In the genomic region with DNA sequence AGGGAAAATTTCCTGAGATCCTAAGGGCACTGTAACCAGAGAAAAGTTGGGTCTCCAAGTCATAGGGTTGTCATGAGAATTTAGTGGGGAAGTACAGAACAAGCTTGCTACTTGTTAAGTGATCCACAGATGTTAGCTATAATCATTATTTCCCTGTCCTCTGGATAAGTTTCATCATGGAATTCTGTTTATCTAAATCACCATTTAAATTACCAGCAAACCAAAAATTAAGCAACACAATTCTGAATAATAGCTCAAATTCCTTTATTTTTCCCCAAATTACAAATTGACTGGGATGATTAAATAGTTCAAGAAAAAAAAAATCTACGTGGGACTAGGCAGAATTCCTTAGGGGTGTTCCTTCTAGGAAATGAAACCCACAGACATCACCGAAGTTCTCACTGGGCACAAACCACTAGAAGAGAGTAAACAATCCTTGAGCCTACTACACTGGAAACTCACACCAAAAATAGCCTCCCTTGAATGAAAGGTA, we compare ENCODE assay signal across 14 cellular contexts.
DNase-seq lines count a peak whose midpoint lies in the region; ATAC-seq and TF ChIP-seq lines count a peak whose summit lies in the region.
"Had no signal": no experiment of that assay in that cellular context is flagged by ENCODE, and none has a peak within 500 bp of the region (broad histone marks: within the 10 kb centered on the region; RNA-seq: fewer than 3 reads in every experiment).

No MANE protein-coding gene starts in this region.

- H3K4me2 ChIP-seq in trophoblast cell (ENCODE audit: low read length) (no peak overlapping the region), OCI-LY7 (ENCODE audit: low read length) (no peak overlapping the region)
- H3K4me2 ChIP-seq: BLaER1 treated with 17β-estradiol and CSF1 and Interleukin-3, amounts not matched to agents 10 nM and 100 nM; neural progenitor cell had no signal

- no peak overlapping the region for H3K9ac ChIP-seq in trophoblast cell (ENCODE audit: low read length)
- H3K9ac ChIP-seq: BLaER1 treated with 17β-estradiol and CSF1 and Interleukin-3, amounts not matched to agents 10 nM and 100 nM; neural progenitor cell had no signal

- peaks cover 0 to 45% (median 4%) of the 10 kb centered on the region in 3 donors for H3K4me1 ChIP-seq in esophagus squamous epithelium
- H3K4me1 ChIP-seq in trophoblast cell (ENCODE audit: control insufficient read depth in 1 of 2, insufficient read depth in 2 of 2, low read length in 2 of 2) = peaks cover 6 to 15% of the 10 kb centered on the region in 2 experiments
- no peaks in the 10 kb centered on the region for H3K4me1 ChIP-seq in OCI-LY7 (ENCODE audit: insufficient read depth, low read length, poor library complexity, severe bottlenecking)
- H3K4me1 ChIP-seq: neural progenitor cell had no signal

- H3K14ac ChIP-seq in trophoblast cell (ENCODE audit: low read length) = no peak overlapping the region

- TF ChIP-seq POLR2A in esophagus squamous epithelium (IDR thresholded peaks at IDR 0.05) = no peak

- H3K9me3 ChIP-seq in esophagus squamous epithelium (no peaks in the 10 kb centered on the region), trophoblast cell (ENCODE audit: insufficient read depth, low read depth, low read length) (no peaks in the 10 kb centered on the region), OCI-LY7 (ENCODE audit: low read length) (no peaks in the 10 kb centered on the region)
- H3K9me3 ChIP-seq: BLaER1 treated with 17β-estradiol and CSF1 and Interleukin-3, amounts not matched to agents 10 nM and 100 nM; thoracic aorta had no signal

- H2BK5ac ChIP-seq in trophoblast cell (ENCODE audit: low read depth, low read length, poor library complexity) = no peak overlapping the region

- no peak overlapping the region for H4K91ac ChIP-seq in trophoblast cell (ENCODE audit: low read depth, low read length)

- 19 to 35% methylated on average over 2 of the region's 2 CpGs for WGBS in esophagus squamous epithelium, 2 donors
- no CpG with 5 or more reads among the region's 2 CpGs for WGBS in trophoblast cell (ENCODE audit: extremely low coverage, insufficient coverage, insufficient read length)

- H3K23ac ChIP-seq in trophoblast cell (ENCODE audit: low read length) = no peak overlapping the region

- H3K79me2 ChIP-seq in trophoblast cell (ENCODE audit: control insufficient read depth, insufficient read depth, low read length, poor library complexity) (peaks cover 2% of the 10 kb centered on the region), OCI-LY7 (ENCODE audit: insufficient read depth, low read depth, low read length) (no peaks in the 10 kb centered on the region)

- intact Hi-C loops in esophagus squamous epithelium (cut with DNase I) (no loop called here), OCI-LY7 (cut with micrococcal nuclease; ENCODE audit: unreplicated experiment) (no loop called here)

- H4K20me1 ChIP-seq in OCI-LY7 (ENCODE audit: insufficient read depth, low read length) = no peaks in the 10 kb centered on the region
- H4K20me1 ChIP-seq: BLaER1 treated with 17β-estradiol and CSF1 and Interleukin-3, amounts not matched to agents 10 nM and 100 nM had no signal

- H2AFZ ChIP-seq in trophoblast cell (ENCODE audit: insufficient read depth, low read length, poor library complexity) (no peak overlapping the region), OCI-LY7 (ENCODE audit: low read length) (no peak overlapping the region)
- H2AFZ ChIP-seq: neural progenitor cell had no signal

- H4K12ac ChIP-seq in trophoblast cell (ENCODE audit: low read depth, low read length) = no peak overlapping the region

- no peak for TF ChIP-seq CTCF in AG09309 (IDR thresholded peaks at IDR 0.05; ENCODE audit: control insufficient read depth, insufficient read depth, low read depth, low read length, missing control alignments)
- no peak for TF ChIP-seq CTCF in esophagus squamous epithelium (IDR thresholded peaks at IDR 0.05)
- TF ChIP-seq CTCF in OCI-LY7 (conservative IDR thresholded peaks at IDR 0.05; ENCODE audit: low read length) = no peak

- no peak overlapping the region for H2BK12ac ChIP-seq in trophoblast cell (ENCODE audit: low read length)

- peaks cover 0 to 7% (median 0%) of the 10 kb centered on the region in 4 donors for H3K27me3 ChIP-seq in esophagus squamous epithelium
- H3K27me3 ChIP-seq in trophoblast cell (ENCODE audit: insufficient read depth, low read length) = no peaks in the 10 kb centered on the region
- H3K27me3 ChIP-seq: BLaER1 treated with 17β-estradiol and CSF1 and Interleukin-3, amounts not matched to agents 10 nM and 100 nM; neural progenitor cell had no signal

- BruUV-seq in OCI-LY7 (replicated peaks; lab: Mats Ljungman, UMichigan) = no TSS peak

- DNase-seq in AG09309 (ENCODE audit: low read depth) = peak; percentile 87
- peak; percentile 33 for DNase-seq in HT1080 (ENCODE audit: low read depth)
- no peak for DNase-seq in esophagus squamous epithelium (lab: John Stamatoyannopoulos, UW)
- no peak for DNase-seq in trophoblast cell
- no peak for DNase-seq in NCI-H82 treated with DMSO at 0.1 percent for 48 hours (lab: John Stamatoyannopoulos, UW; ENCODE audit: unreplicated experiment)
- no peak for DNase-seq in OCI-LY7 (ENCODE audit: low spot score)
- DNase-seq in stimulated activated CD4-positive, alpha-beta T cell treated with anti-CD3 and anti-CD28 coated beads, Interleukin-4, amount 100 ng/mL, for 4 hours = no peak
- DNase-seq: activated naive CD4-positive, alpha-beta T cell treated with Interleukin-2 at 50 U/mL for 16 hours; NCI-H2081 treated with DMSO at 0.1 percent for 48 hours; stimulated activated CD4-positive, alpha-beta T cell treated with anti-CD3 and anti-CD28 coated beads, Interleukin-12 subunit alpha, Interleukin-12 subunit beta, amount 100 ng/mL, for 4 hours had no signal

- H3K27ac ChIP-seq in esophagus squamous epithelium = peak overlapping the region; percentile 4 to 76 (median 68)
- H3K27ac ChIP-seq in trophoblast cell (ENCODE audit: low read depth, low read length) = no peak overlapping the region
- H3K27ac ChIP-seq in OCI-LY7 (ENCODE audit: low read depth, low read length, poor library complexity, severe bottlenecking) = no peak overlapping the region
- H3K27ac ChIP-seq: BLaER1 treated with 17β-estradiol and CSF1 and Interleukin-3, amounts not matched to agents 10 nM and 100 nM; neural progenitor cell; thoracic aorta had no signal

- CTCF ChIA-PET in OCI-LY7 (lab: Charles Lee; ENCODE audit: unreplicated experiment) = no interaction called here

- H3K36me3 ChIP-seq in esophagus squamous epithelium (no peaks in the 10 kb centered on the region), trophoblast cell (ENCODE audit: control insufficient read depth in 1 of 2, insufficient read depth in 2 of 2, low read length in 2 of 2) (no peaks in the 10 kb centered on the region), OCI-LY7 (ENCODE audit: insufficient read depth, low read length) (no peaks in the 10 kb centered on the region)
- H3K36me3 ChIP-seq: BLaER1 treated with 17β-estradiol and CSF1 and Interleukin-3, amounts not matched to agents 10 nM and 100 nM; neural progenitor cell; thoracic aorta had no signal

- peaks cover 40% of the 10 kb centered on the region for H3K79me1 ChIP-seq in trophoblast cell (ENCODE audit: low read length)

- ATAC-seq in GM21390 (IDR thresholded peaks at IDR 0.05; ENCODE audit: unreplicated experiment) = no peak

- no peaks in the 10 kb centered on the region for H3K9me2 ChIP-seq in OCI-LY7 (ENCODE audit: insufficient read depth, low read length)

- no peak overlapping the region for H4K8ac ChIP-seq in trophoblast cell (ENCODE audit: low read depth, low read length)

- H3K4ac ChIP-seq in trophoblast cell (ENCODE audit: low read depth, low read length) = no peak overlapping the region

- POLR2A ChIA-PET in OCI-LY7 (lab: Charles Lee) = interaction anchor here (0.6 to 1.1 kb wide), 3 partner anchors 50 to 1261 kb away, joined by 3 read pairs; no protein-coding TSS in a partner anchor

- H3K18ac ChIP-seq in trophoblast cell (ENCODE audit: low read length) = no peak overlapping the region

- no peak overlapping the region for H3K4me3 ChIP-seq in AG09309 (ENCODE audit: control insufficient read depth, low read depth, low read length)
- H3K4me3 ChIP-seq in esophagus squamous epithelium = no peak overlapping the region
- H3K4me3 ChIP-seq in trophoblast cell (ENCODE audit: low read depth, low read length) = no peak overlapping the region
- no peak overlapping the region for H3K4me3 ChIP-seq in OCI-LY7 (ENCODE audit: low read depth, low read length, poor library complexity, severe bottlenecking)
- H3K4me3 ChIP-seq: BLaER1 treated with 17β-estradiol and CSF1 and Interleukin-3, amounts not matched to agents 10 nM and 100 nM; neural progenitor cell; thoracic aorta had no signal

- H2AK5ac ChIP-seq in trophoblast cell (ENCODE audit: low read length) = no peak overlapping the region

- H2BK120ac ChIP-seq in trophoblast cell (ENCODE audit: insufficient read depth, low read length, poor library complexity) = peak overlapping the region; percentile 60

Comparison
In these comparisons a context has a peak if more than half of its experiments do, and no peak if none do; other contexts are left out.
1. DNase-seq: peak in AG09309 (single experiment) and HT1080 (single experiment); none in esophagus squamous epithelium (single experiment), trophoblast cell (0 of 2), NCI-H82 treated with DMSO at 0.1 percent for 48 hours (single experiment), OCI-LY7 (single experiment) and stimulated activated CD4-positive, alpha-beta T cell treated with anti-CD3 and anti-CD28 coated beads, Interleukin-4, amount 100 ng/mL, for 4 hours (0 of 2).
2. H3K27ac ChIP-seq: peak in esophagus squamous epithelium (4 of 4); none in trophoblast cell (single experiment) and OCI-LY7 (single experiment).